8 cellular contexts compared by ENCODE assay signal in genomic region chr12:108724054-108724889, GRCh38. TPM values are rescaled to one million over a fixed set of nuclear protein-coding genes. Genes with fewer than 3 reads are reported as not detected.
DNase-seq lines count a peak whose midpoint lies in the region; ATAC-seq and TF ChIP-seq lines count a peak whose summit lies in the region.

No MANE protein-coding gene starts in this region.

- no peak overlapping the region for H3K4me3 ChIP-seq in Caco-2 (ENCODE audit: low read depth, low read length)

- H3K36me3 ChIP-seq in Caco-2 (ENCODE audit: control insufficient read depth, insufficient read depth, low read length): no peaks in the 10 kb centered on the region; the same call in 1 of the 2 replicates

- CTCF ChIA-PET in Caco-2 (lab: Charles Lee) (no interaction called here), HEK293T (lab: Yijun Ruan, JAX) (interaction anchor here (0.6 kb wide), 1 partner anchor 62 kb away, joined by 3 read pairs; no protein-coding TSS in a partner anchor)

- intact Hi-C loops in Caco-2 (cut with micrococcal nuclease; ENCODE audit: unreplicated experiment): no loop called here

- peaks cover 6% of the 10 kb centered on the region for H3K36me3 Mint-ChIP-seq in Caco-2 (ENCODE audit: insufficient read depth, unreplicated experiment)
- H3K36me3 Mint-ChIP-seq in chondrocyte (ENCODE audit: low read depth): peaks cover 3% of the 10 kb centered on the region
- H3K36me3 Mint-ChIP-seq in naive B cell: no peaks in the 10 kb centered on the region

- H3K27ac Mint-ChIP-seq in Caco-2 (ENCODE audit: unreplicated experiment) (peak overlapping the region; percentile 19), chondrocyte (ENCODE audit: unreplicated experiment) (peak overlapping the region; percentile 96), naive B cell (peak overlapping the region in 5 of 6 donors; percentile 16 to 77 (median 61))

- H3K4me1 Mint-ChIP-seq in Caco-2 (ENCODE audit: low read depth, unreplicated experiment): peaks cover 43% of the 10 kb centered on the region
- H3K4me1 Mint-ChIP-seq in chondrocyte (ENCODE audit: low read depth): peaks cover 91% of the 10 kb centered on the region
- peaks cover 40 to 58% (median 48%) of the 10 kb centered on the region in 3 donors for H3K4me1 Mint-ChIP-seq in naive B cell

- DNase-seq in Caco-2: no peak
- DNase-seq in MV-4-11 (lab: John Stamatoyannopoulos, UW): peak; percentile 85
- DNase-seq in chondrocyte (ENCODE audit: low spot score): no peak
- peak; percentile 15 for DNase-seq in naive B cell
- no peak for DNase-seq in cerebellar cortex (ENCODE audit: low spot score)
- DNase-seq in NCI-H446 (lab: John Stamatoyannopoulos, UW): no peak
- no peak for DNase-seq in HEK293T (ENCODE audit: extremely low spot score)

- H3K4me3 Mint-ChIP-seq in Caco-2 (ENCODE audit: unreplicated experiment) (no peak overlapping the region), chondrocyte (ENCODE audit: unreplicated experiment) (no peak overlapping the region), naive B cell (peak overlapping the region in 1 of 8 donors; percentile 0)

- no peaks in the 10 kb centered on the region for H3K9me3 Mint-ChIP-seq in Caco-2 (ENCODE audit: unreplicated experiment)
- no peaks in the 10 kb centered on the region for H3K9me3 Mint-ChIP-seq in chondrocyte (ENCODE audit: low read depth)
- no peaks in the 10 kb centered on the region for H3K9me3 Mint-ChIP-seq in naive B cell

- BruUV-seq in Caco-2 (replicated peaks; lab: Mats Ljungman, UMichigan): no TSS peak

- peaks cover 63% of the 10 kb centered on the region for H3K4me1 ChIP-seq in Caco-2

- no peaks in the 10 kb centered on the region for H3K27me3 ChIP-seq in Caco-2 (replicated peaks; ENCODE audit: control insufficient read depth, insufficient read depth, low read length)

- TF ChIP-seq CTCF in Caco-2 (IDR thresholded peaks at IDR 0.05; ENCODE audit: insufficient read depth in 1 of 2, low read depth in 1 of 2, low read length in 1 of 2, severe bottlenecking in 1 of 2, unreplicated experiment in 1 of 2): no peak
- no peak for TF ChIP-seq CTCF in chondrocyte (IDR thresholded peaks at IDR 0.05)

- H3K27me3 Mint-ChIP-seq in Caco-2 (ENCODE audit: insufficient read depth, unreplicated experiment) (no peaks in the 10 kb centered on the region), chondrocyte (ENCODE audit: low read depth) (no peaks in the 10 kb centered on the region), naive B cell (no peaks in the 10 kb centered on the region)

- no peaks in the 10 kb centered on the region for H3K9me3 ChIP-seq in Caco-2

- peak; percentile 79 for ATAC-seq in naive B cell (ENCODE audit: low read depth in 2 of 2)
- no peak for ATAC-seq in GM18909 (IDR thresholded peaks at IDR 0.05; ENCODE audit: poor library complexity, unreplicated experiment)

- POLR2A ChIA-PET in Caco-2 (lab: Charles Lee) (no interaction called here), HEK293T (lab: Yijun Ruan, JAX) (no interaction called here)

TF ChIP-seq in HEK293T, 16 proteins besides CTCF, POLR2A, EP300 and RAD21:
- TF ChIP-seq NFRKB (IDR thresholded peaks at IDR 0.05) (no peak), PKNOX1 (IDR thresholded peaks at IDR 0.05) (no peak), BHLHE40 (IDR thresholded peaks at IDR 0.05; ENCODE audit: borderline replicate concordance) (no peak), FOXK2 (IDR thresholded peaks at IDR 0.05) (no peak), SP1 (IDR thresholded peaks at IDR 0.05) (no peak), HDGF (IDR thresholded peaks at IDR 0.05; ENCODE audit: borderline replicate concordance) (no peak), FOXM1 (IDR thresholded peaks at IDR 0.05; ENCODE audit: borderline replicate concordance) (no peak), CTBP1 (IDR thresholded peaks at IDR 0.05; ENCODE audit: borderline replicate concordance) (no peak), LEF1 (IDR thresholded peaks at IDR 0.05; ENCODE audit: borderline replicate concordance) (no peak), ZNF384 (IDR thresholded peaks at IDR 0.05) (no peak)

RNA-seq across cellular contexts. Expression of gene CORO1C, which starts 7.0 kb away (rescaled TPM):
- total RNA-seq in Caco-2 (2022) (176 and 195 TPM in 2 replicates), chondrocyte (266 to 336 TPM (median 325 TPM) in 3 replicates)
- 10 to 100 TPM; 71.0 to 84.7 (median 73.4) TPM for polyA plus RNA-seq in naive B cell (ENCODE audit: low read depth in 6 of 6)

Comparison
In these comparisons a context has a peak if more than half of its experiments do, and no peak if none do; other contexts are left out.
1. DNase-seq: peak in MV-4-11 (single experiment) and naive B cell (single experiment); none in Caco-2 (0 of 2), chondrocyte (single experiment), cerebellar cortex (single experiment), NCI-H446 (0 of 2) and HEK293T (single experiment).
2. H3K27ac Mint-ChIP-seq: peak in every context shown above with its lines; median percentile 96 in chondrocyte; 61 in naive B cell; 19 in Caco-2.